In the genomic region with DNA sequence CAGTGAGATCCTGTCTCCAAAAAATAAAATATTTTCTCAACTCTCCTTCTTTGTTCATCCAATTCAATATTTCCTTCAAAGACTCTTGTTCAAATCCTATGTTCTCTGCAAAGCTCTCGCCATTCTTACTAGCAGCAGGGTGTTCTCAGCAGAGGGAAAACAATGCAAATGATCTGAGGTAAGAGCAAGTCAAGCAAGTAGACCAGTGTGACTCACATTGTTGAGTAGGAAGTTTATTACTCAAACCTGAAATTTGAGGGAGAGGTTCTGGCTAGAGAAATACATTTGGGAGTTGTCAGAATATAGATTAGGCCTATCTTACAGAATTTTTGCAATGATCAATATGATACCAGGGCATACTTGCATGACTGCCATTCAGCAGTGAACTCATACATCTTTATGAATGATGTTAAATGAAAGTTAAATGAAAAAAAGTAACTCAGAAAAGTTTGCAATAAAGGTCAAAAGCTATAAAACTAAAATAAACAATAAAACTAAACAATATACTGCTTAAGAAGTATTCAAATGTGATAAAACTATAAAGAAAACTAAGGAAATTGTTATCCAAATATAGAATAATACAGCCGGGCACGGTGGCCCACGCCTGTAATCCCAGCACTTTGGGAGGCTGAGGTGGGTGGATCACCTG, we compare ENCODE assay signal across 1 cellular context.
TF ChIP-seq lines count a peak whose summit lies in the region.

No MANE protein-coding gene starts in this region.

TF ChIP-seq in GM12878, 131 proteins besides CTCF, POLR2A, EP300 and RAD21:
- peak; percentile 17; the same call in 1 of the 2 replicates for TF ChIP-seq EED (IDR thresholded peaks at IDR 0.05; ENCODE audit: low read depth)
- TF ChIP-seq, protein P1, sequence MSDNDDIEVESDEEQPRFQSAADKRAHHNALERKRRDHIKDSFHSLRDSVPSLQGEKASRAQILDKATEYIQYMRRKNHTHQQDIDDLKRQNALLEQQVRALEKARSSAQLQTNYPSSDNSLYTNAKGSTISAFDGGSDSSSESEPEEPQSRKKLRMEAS (IDR thresholded peaks at IDR 0.05; ENCODE audit: low read depth, low read length), result no peak
- TF ChIP-seq RUNX3 (IDR thresholded peaks at IDR 0.05; ENCODE audit: low read length), result peak; percentile 57
- peak; percentile 50; the same call in 1 of the 2 replicates for TF ChIP-seq CREM (IDR thresholded peaks at IDR 0.05; ENCODE audit: low read depth)
- peak; percentile 8; the same call in 1 of the 2 replicates for TF ChIP-seq CREB1 (IDR thresholded peaks at IDR 0.05; ENCODE audit: low read depth)
- TF ChIP-seq JUNB (IDR thresholded peaks at IDR 0.05), result peak; percentile 68
TF ChIP-seq in GM12878: peak in this region for 5.
